In the genomic region with DNA sequence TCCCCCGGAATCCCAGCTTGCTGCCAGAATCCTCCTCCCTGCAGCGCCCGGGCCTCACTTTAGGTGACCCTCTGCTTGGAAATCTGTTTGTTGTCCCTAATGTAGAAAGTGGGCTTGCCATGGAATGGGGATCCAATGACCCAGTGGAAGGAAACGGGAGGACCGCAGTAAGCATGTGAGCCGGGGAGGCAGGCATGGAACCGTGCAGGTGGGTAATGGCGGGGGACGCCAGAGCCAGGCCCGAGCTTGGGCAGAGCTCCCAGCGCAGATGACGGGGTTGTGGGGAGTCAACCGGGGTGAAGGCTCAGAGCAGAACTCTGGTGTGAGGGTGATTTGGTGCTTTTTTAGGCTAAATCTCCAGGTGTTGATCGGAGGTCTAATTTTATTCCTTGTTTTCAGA, we compare ENCODE assay signal across 5 cellular contexts.
"Had no signal": no experiment of that assay in that cellular context is flagged by ENCODE, and none has a peak within 500 bp of the region (broad histone marks: within the 10 kb centered on the region; RNA-seq: fewer than 3 reads in every experiment).

No MANE protein-coding gene starts in this region.

- H3K27ac Mint-ChIP-seq: GM23338, H9 had no signal

- H3K4me3 Mint-ChIP-seq: GM23338, H9 had no signal

- H2AFZ ChIP-seq: GM23338 had no signal

- H3K4me2 ChIP-seq: GM23338 had no signal

- H3K9me3 Mint-ChIP-seq: GM23338 had no signal

- H3K4me3 ChIP-seq: GM23338 had no signal

- DNase-seq: H9, HCEC 1CT, IMR-90, KBM-7 had no signal
